In the genomic region with DNA sequence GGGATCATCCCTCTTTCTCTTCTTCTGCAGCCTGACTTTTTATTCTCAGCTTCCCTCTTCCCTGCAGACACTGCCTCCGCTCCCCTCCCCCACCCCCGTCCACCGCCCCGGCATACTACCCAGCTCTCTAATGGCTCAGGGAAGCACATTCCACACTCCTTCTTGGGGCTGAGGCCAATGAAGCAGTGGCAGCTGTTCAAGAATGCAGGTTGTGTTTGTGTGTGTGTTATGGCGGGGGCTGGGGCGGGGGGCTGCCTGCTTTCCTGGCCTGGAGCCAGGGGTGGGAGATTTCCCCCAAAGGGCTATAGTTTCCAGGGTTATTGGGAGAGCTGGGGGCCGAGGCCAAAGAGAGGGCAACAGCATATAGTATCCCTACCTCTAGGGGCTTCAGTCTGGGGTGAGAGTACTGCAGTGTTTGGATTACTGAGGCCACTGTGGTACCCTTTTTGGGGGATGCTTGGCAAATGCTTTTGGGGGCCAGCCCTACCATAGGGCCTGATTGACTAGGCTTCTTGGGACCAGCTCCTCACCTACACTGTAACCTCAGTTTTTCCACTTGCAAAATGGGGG, we compare ENCODE assay signal across 19 cellular contexts.
DNase-seq lines count a peak whose midpoint lies in the region; ATAC-seq, FAIRE-seq and TF ChIP-seq lines count a peak whose summit lies in the region.
"Had no signal": no experiment of that assay in that cellular context is flagged by ENCODE, and none has a peak within 500 bp of the region (broad histone marks: within the 10 kb centered on the region; RNA-seq: fewer than 3 reads in every experiment).

No MANE protein-coding gene starts in this region.

- H3K4me1 ChIP-seq in GM23338 (ENCODE audit: insufficient read depth) (no peaks in the 10 kb centered on the region), ascending aorta (no peaks in the 10 kb centered on the region), hepatocyte (ENCODE audit: insufficient read depth) (peaks cover 12% of the 10 kb centered on the region), pancreas (no peaks in the 10 kb centered on the region), psoas muscle (no peaks in the 10 kb centered on the region), HAP-1 (no peaks in the 10 kb centered on the region)
- H3K4me1 ChIP-seq: gastrocnemius medialis had no signal

- ATAC-seq in GM23338 (peak; percentile 94), pancreas (peak; percentile 56 to 90 (median 74)), GM18861 (IDR thresholded peaks at IDR 0.05; ENCODE audit: unreplicated experiment) (no peak), psoas muscle (no peak), GM21825 (IDR thresholded peaks at IDR 0.05; ENCODE audit: unreplicated experiment) (no peak)
- ATAC-seq: gastrocnemius medialis; K562; natural killer cell treated with Interleukin-12 subunit alpha and Interleukin-12 subunit beta and Interleukin-15 and Interleukin-18, amount 100 ng/mL, for 72 hours; stimulated activated memory B cell treated with anti-CD40 and anti-IgM and Interleukin-4, amounts not matched to agents 10 μg/mL and 1 μg/mL and 100 μg/mL, for 72 hours; T-cell had no signal

- H2AFZ ChIP-seq in GM23338 (no peak overlapping the region; the same call in 1 of the 2 replicates), hepatocyte (no peak overlapping the region)
- H2AFZ ChIP-seq: PC-9 had no signal

- peak; percentile 54 for DNase-seq in GM23338 (ENCODE audit: low spot score)
- DNase-seq in ascending aorta (ENCODE audit: low spot score in 2 of 2), result peak in 1 of 2 donors; percentile 62
- peak; percentile 43 for DNase-seq in hepatocyte (ENCODE audit: low spot score)
- DNase-seq in pancreas, result peak in 3 of 6 donors; percentile 37 to 48 (median 43)
- DNase-seq in psoas muscle, result no peak
- DNase-seq in HAP-1 (ENCODE audit: low spot score in 2 of 2), result no peak
- DNase-seq: activated CD4-positive, CD25-positive, alpha-beta regulatory T cell treated with anti-CD3 and anti-CD28 coated beads, Interleukin-2, amount 50 U/mL, for 72 hours; gastrocnemius medialis; NCI-H1417; NCI-H510A; PC-9; T-cell had no signal

- no peak overlapping the region for H3K27ac Mint-ChIP-seq in GM23338
- H3K27ac Mint-ChIP-seq: CD14-positive monocyte; natural killer cell treated with Interleukin-12 subunit alpha and Interleukin-12 subunit beta and Interleukin-15 and Interleukin-18, amount 100 ng/mL, for 72 hours; stimulated activated memory B cell treated with anti-CD40 and anti-IgM and Interleukin-4, amounts not matched to agents 10 μg/mL and 1 μg/mL and 100 μg/mL, for 72 hours; T-cell had no signal

- WGBS in hepatocyte (ENCODE audit: low lambda C conversion rate, missing lambda C conversion rate), result 53% methylated on average over 6 of the region's 7 CpGs
- 24 to 31% methylated on average over 6 to 7 of the region's 7 CpGs for WGBS in pancreas, 2 donors
- WGBS in psoas muscle, 3 donors, result 29 to 40% (median 31%) methylated on average over 2 to 7 of the region's 7 CpGs

- H3K27ac ChIP-seq in GM23338 (ENCODE audit: low read depth) (no peak overlapping the region), ascending aorta (peak overlapping the region; percentile 14 to 35), hepatocyte (peak overlapping the region; percentile 43), pancreas (no peak overlapping the region), psoas muscle (no peak overlapping the region)
- H3K27ac ChIP-seq: gastrocnemius medialis, PC-9 had no signal

- H3K36me3 Mint-ChIP-seq in GM23338 (ENCODE audit: low read depth), result no peaks in the 10 kb centered on the region
- H3K36me3 Mint-ChIP-seq: CD14-positive monocyte; stimulated activated memory B cell treated with anti-CD40 and anti-IgM and Interleukin-4, amounts not matched to agents 10 μg/mL and 1 μg/mL and 100 μg/mL, for 72 hours; T-cell had no signal

- intact Hi-C loops in ascending aorta (cut with DNase I), result no loop called here
- intact Hi-C loops in pancreas (cut with DNase I), result no loop called here
- intact Hi-C loops in psoas muscle (cut with DNase I), result no loop called here

- TF ChIP-seq CTCF in GM23338 (conservative IDR thresholded peaks at IDR 0.05; ENCODE audit: low read depth in 2 of 2) (no peak), ascending aorta (IDR thresholded peaks at IDR 0.05) (no peak), hepatocyte (IDR thresholded peaks at IDR 0.05; ENCODE audit: poor library complexity) (no peak), pancreas (IDR thresholded peaks at IDR 0.05) (no peak), psoas muscle (IDR thresholded peaks at IDR 0.05) (no peak)

- H3K9me2 ChIP-seq in GM23338 (ENCODE audit: insufficient read depth) (no peaks in the 10 kb centered on the region), hepatocyte (replicated peaks; ENCODE audit: insufficient read depth) (no peaks in the 10 kb centered on the region)

- no peaks in the 10 kb centered on the region for H4K20me1 ChIP-seq in GM23338 (replicated peaks; ENCODE audit: insufficient read depth)
- no peaks in the 10 kb centered on the region for H4K20me1 ChIP-seq in hepatocyte (ENCODE audit: insufficient read depth, poor library complexity, severe bottlenecking)

- H3K4me1 Mint-ChIP-seq in GM23338, result peaks cover 5% of the 10 kb centered on the region; the same call in 2 of the 3 replicates
- H3K4me1 Mint-ChIP-seq: stimulated activated memory B cell treated with anti-CD40 and anti-IgM and Interleukin-4, amounts not matched to agents 10 μg/mL and 1 μg/mL and 100 μg/mL, for 72 hours had no signal

- no peak overlapping the region for H3K4me3 Mint-ChIP-seq in GM23338
- H3K4me3 Mint-ChIP-seq: CD14-positive monocyte; natural killer cell treated with Interleukin-12 subunit alpha and Interleukin-12 subunit beta and Interleukin-15 and Interleukin-18, amount 100 ng/mL, for 72 hours; stimulated activated memory B cell treated with anti-CD40 and anti-IgM and Interleukin-4, amounts not matched to agents 10 μg/mL and 1 μg/mL and 100 μg/mL, for 72 hours; T-cell had no signal

- peaks cover 2% of the 10 kb centered on the region for H3K27me3 Mint-ChIP-seq in GM23338 (ENCODE audit: insufficient read depth, low read depth, poor library complexity)
- H3K27me3 Mint-ChIP-seq: stimulated activated memory B cell treated with anti-CD40 and anti-IgM and Interleukin-4, amounts not matched to agents 10 μg/mL and 1 μg/mL and 100 μg/mL, for 72 hours had no signal

- H3K9me3 Mint-ChIP-seq in GM23338, result peaks cover 2% of the 10 kb centered on the region; the same call in 1 of the 3 replicates
- H3K9me3 Mint-ChIP-seq: natural killer cell treated with Interleukin-12 subunit alpha and Interleukin-12 subunit beta and Interleukin-15 and Interleukin-18, amount 100 ng/mL, for 72 hours had no signal

- in situ Hi-C loops in HAP-1 (cut with MboI; ENCODE audit: low sequenced_read_pairs), result no loop called here

- H3K27me3 ChIP-seq in GM23338 (ENCODE audit: insufficient read depth), result no peaks in the 10 kb centered on the region
- H3K27me3 ChIP-seq in ascending aorta, result no peaks in the 10 kb centered on the region
- no peaks in the 10 kb centered on the region for H3K27me3 ChIP-seq in hepatocyte
- H3K27me3 ChIP-seq in pancreas, result no peaks in the 10 kb centered on the region
- H3K27me3 ChIP-seq in psoas muscle (ENCODE audit: insufficient read depth in 3 of 3, low read length in 2 of 3), result no peaks in the 10 kb centered on the region
- H3K27me3 ChIP-seq in HAP-1 (ENCODE audit: low read depth), result peaks cover 8% of the 10 kb centered on the region
- H3K27me3 ChIP-seq: gastrocnemius medialis had no signal

- H3K79me2 ChIP-seq in GM23338 (replicated peaks; ENCODE audit: insufficient read depth), result no peaks in the 10 kb centered on the region
- no peaks in the 10 kb centered on the region for H3K79me2 ChIP-seq in hepatocyte

- H3K9me3 ChIP-seq in ascending aorta (peaks cover 0 to 8% of the 10 kb centered on the region in 2 donors), hepatocyte (ENCODE audit: low read depth) (no peaks in the 10 kb centered on the region), pancreas (no peaks in the 10 kb centered on the region), psoas muscle (peaks cover 11% of the 10 kb centered on the region), HAP-1 (no peaks in the 10 kb centered on the region)
- H3K9me3 ChIP-seq: gastrocnemius medialis had no signal

- no peak overlapping the region for H3K4me3 ChIP-seq in GM23338
- no peak overlapping the region for H3K4me3 ChIP-seq in ascending aorta
- no peak overlapping the region for H3K4me3 ChIP-seq in hepatocyte
- H3K4me3 ChIP-seq in pancreas, result no peak overlapping the region
- no peak overlapping the region for H3K4me3 ChIP-seq in psoas muscle
- H3K4me3 ChIP-seq in HAP-1, result no peak overlapping the region
- H3K4me3 ChIP-seq: gastrocnemius medialis, K562, PC-9 had no signal

- no peak for FAIRE-seq in pancreas (lab: Jason Lieb, UNC)
- FAIRE-seq: GM19239, K562 had no signal

- H3K4me2 ChIP-seq in GM23338 (0 out of 2 replicates have a peak overlapping the region, but pooled peaks have one; percentile 32), hepatocyte (no peak overlapping the region)
- H3K4me2 ChIP-seq: PC-9 had no signal

- H3F3A ChIP-seq in GM23338 (replicated peaks; ENCODE audit: low read depth), result no peaks in the 10 kb centered on the region

- no peaks in the 10 kb centered on the region for H3K36me3 ChIP-seq in GM23338 (ENCODE audit: insufficient read depth)
- no peaks in the 10 kb centered on the region for H3K36me3 ChIP-seq in ascending aorta
- no peaks in the 10 kb centered on the region for H3K36me3 ChIP-seq in hepatocyte (replicated peaks; ENCODE audit: insufficient read depth, low read depth)
- H3K36me3 ChIP-seq in pancreas, result no peaks in the 10 kb centered on the region
- no peaks in the 10 kb centered on the region for H3K36me3 ChIP-seq in psoas muscle (ENCODE audit: insufficient read depth in 1 of 2, low read depth in 1 of 2)
- H3K36me3 ChIP-seq in HAP-1 (replicated peaks), result no peaks in the 10 kb centered on the region
- H3K36me3 ChIP-seq: gastrocnemius medialis had no signal

Comparison
In these comparisons a context has a peak if more than half of its experiments do, and no peak if none do; other contexts are left out.
1. ATAC-seq: peak in GM23338 (single experiment) and pancreas (4 of 4); none in GM18861 (single experiment), psoas muscle (0 of 4) and GM21825 (single experiment).
2. DNase-seq: peak in GM23338 (single experiment) and hepatocyte (single experiment); none in psoas muscle (0 of 2) and HAP-1 (0 of 2).
3. H3K27ac ChIP-seq: peak in ascending aorta (2 of 2) and hepatocyte (single experiment); none in GM23338 (single experiment), pancreas (0 of 4) and psoas muscle (single experiment).